Comparison of ENCODE assay signal across 22 cellular contexts in genomic region chr1:78146137-78146822, GRCh38.
DNase-seq lines count a peak whose midpoint lies in the region; ATAC-seq, FAIRE-seq and TF ChIP-seq lines count a peak whose summit lies in the region.
"Had no signal": no experiment of that assay in that cellular context is flagged by ENCODE, and none has a peak within 500 bp of the region (broad histone marks: within the 10 kb centered on the region; RNA-seq: fewer than 3 reads in every experiment).

No MANE protein-coding gene starts in this region.

- H3K27me3 Mint-ChIP-seq in T-helper 17 cell: peaks cover 34% of the 10 kb centered on the region

- FAIRE-seq in H54 (lab: Jason Lieb, UNC): peak; percentile 15

- no peak overlapping the region for H3K27ac ChIP-seq in mesenchymal stem cell (ENCODE audit: low read length, poor library complexity, severe bottlenecking)
- H3K27ac ChIP-seq: left ventricle myocardium inferior, suprapubic skin had no signal

- TF ChIP-seq POLR2A in H54 (IDR thresholded peaks at IDR 0.05; ENCODE audit: low read depth, low read length): no peak

- H3K4me1 ChIP-seq in mesenchymal stem cell (ENCODE audit: control insufficient read depth, insufficient read depth, low read depth, low read length): no peaks in the 10 kb centered on the region
- H3K4me1 ChIP-seq: left ventricle myocardium inferior, suprapubic skin had no signal

- peak overlapping the region; percentile 48 for H3K9ac ChIP-seq in mesenchymal stem cell (ENCODE audit: low read length)

- H3K27ac Mint-ChIP-seq in T-helper 17 cell: peak overlapping the region; percentile 24
- H3K27ac Mint-ChIP-seq: activated naive CD8-positive, alpha-beta T cell treated with anti-CD3 and anti-CD28 coated beads, Interleukin-2, amount 10 ng/mL, durations not matched to agents 7 days and 5 days; CD4-positive, alpha-beta memory T cell; mesothelial cell of epicardium; naive thymus-derived CD8-positive, alpha-beta T cell; stimulated activated memory B cell treated with anti-CD40 and anti-IgM and Interleukin-4, amounts not matched to agents 10 μg/mL and 1 μg/mL and 100 μg/mL, for 72 hours had no signal

- peak; percentile 79 for DNase-seq in AG10803 (ENCODE audit: low read depth)
- no peak for DNase-seq in H54 (ENCODE audit: insufficient read length, low spot score)
- no peak for DNase-seq in T-helper 17 cell
- no peak for DNase-seq in mesenchymal stem cell
- no peak for DNase-seq in head of caudate nucleus
- DNase-seq: activated CD4-positive, alpha-beta T cell treated with anti-CD3 and anti-CD28 coated beads for 1 hour; activated effector memory CD4-positive, alpha-beta T cell treated with anti-CD3 and anti-CD28 coated beads, Interleukin-2, amount 50 U/mL, for 16 hours; activated naive CD8-positive, alpha-beta T cell treated with anti-CD3 and anti-CD28 coated beads, Interleukin-2, amount 10 ng/mL, durations not matched to agents 7 days and 5 days; CD4-positive, alpha-beta memory T cell; cerebellar nuclear complex; foreskin melanocyte; GDM1; left ventricle myocardium inferior; naive thymus-derived CD8-positive, alpha-beta T cell; NCI-H446; SHP77; stimulated activated CD4-positive, alpha-beta T cell treated with anti-CD3 and anti-CD28 coated beads, Interleukin-4, amount 100 ng/mL, for 1 hour had no signal

- H3K36me3 ChIP-seq in mesenchymal stem cell (ENCODE audit: control insufficient read depth in 1 of 2, insufficient read depth in 2 of 2, low read depth in 1 of 2, low read length in 2 of 2): no peaks in the 10 kb centered on the region
- H3K36me3 ChIP-seq: left ventricle myocardium inferior, suprapubic skin had no signal

- H2AFZ ChIP-seq in mesenchymal stem cell (ENCODE audit: low read depth, low read length): no peak overlapping the region

- H3K14ac ChIP-seq in mesenchymal stem cell (ENCODE audit: low read length in 2 of 2): no peak overlapping the region

- H3K4me3 Mint-ChIP-seq in T-helper 17 cell: no peak overlapping the region
- H3K4me3 Mint-ChIP-seq: activated naive CD8-positive, alpha-beta T cell treated with anti-CD3 and anti-CD28 coated beads, Interleukin-2, amount 10 ng/mL, durations not matched to agents 7 days and 5 days; CD4-positive, alpha-beta memory T cell; mesothelial cell of epicardium; naive thymus-derived CD8-positive, alpha-beta T cell; stimulated activated memory B cell treated with anti-CD40 and anti-IgM and Interleukin-4, amounts not matched to agents 10 μg/mL and 1 μg/mL and 100 μg/mL, for 72 hours had no signal

- H3K27me3 ChIP-seq in mesenchymal stem cell (ENCODE audit: control insufficient read depth in 1 of 2, insufficient read depth in 1 of 2, low read length in 2 of 2): peaks cover 0 to 5% of the 10 kb centered on the region in 2 experiments
- H3K27me3 ChIP-seq: suprapubic skin had no signal

- no peak overlapping the region for H2BK5ac ChIP-seq in mesenchymal stem cell (ENCODE audit: low read depth, low read length, poor library complexity, severe bottlenecking)

- no peak overlapping the region for H3K4ac ChIP-seq in mesenchymal stem cell (ENCODE audit: low read depth in 1 of 2, low read length in 2 of 2)

- H3K36me3 Mint-ChIP-seq in T-helper 17 cell (ENCODE audit: low read depth): peaks cover 7% of the 10 kb centered on the region
- H3K36me3 Mint-ChIP-seq: activated naive CD8-positive, alpha-beta T cell treated with anti-CD3 and anti-CD28 coated beads, Interleukin-2, amount 10 ng/mL, durations not matched to agents 7 days and 5 days; CD4-positive, alpha-beta memory T cell; mesothelial cell of epicardium had no signal

- no peaks in the 10 kb centered on the region for H3K79me1 ChIP-seq in mesenchymal stem cell (replicated peaks; ENCODE audit: low read length, poor library complexity, severe bottlenecking)

- H3K4me3 ChIP-seq in AG10803 (ENCODE audit: low read length) (no peak overlapping the region), mesenchymal stem cell (ENCODE audit: insufficient read depth in 1 of 2, low read depth in 1 of 2, low read length in 2 of 2) (no peak overlapping the region)
- H3K4me3 ChIP-seq: left ventricle myocardium inferior, suprapubic skin had no signal

- H4K8ac ChIP-seq in mesenchymal stem cell (ENCODE audit: low read length): no peak overlapping the region

- ATAC-seq in T-helper 17 cell (no peak), GM19328 (IDR thresholded peaks at IDR 0.05; ENCODE audit: unreplicated experiment) (no peak), GM21390 (IDR thresholded peaks at IDR 0.05; ENCODE audit: unreplicated experiment) (no peak)
- ATAC-seq: naive thymus-derived CD8-positive, alpha-beta T cell; stimulated activated memory B cell treated with anti-CD40 and anti-IgM and Interleukin-4, amounts not matched to agents 10 μg/mL and 1 μg/mL and 100 μg/mL, for 72 hours had no signal

- intact Hi-C loops in head of caudate nucleus (cut with DNase I): loop anchor here (10.0 kb wide), 1 partner anchor 459 kb away; no protein-coding TSS in a partner anchor

- no peak for TF ChIP-seq CTCF in AG10803 (conservative IDR thresholded peaks at IDR 0.05; ENCODE audit: low read length)

- H2BK15ac ChIP-seq in mesenchymal stem cell (ENCODE audit: low read depth, poor library complexity, severe bottlenecking): no peak overlapping the region

- no peak overlapping the region for H2BK12ac ChIP-seq in mesenchymal stem cell (ENCODE audit: low read length in 2 of 2)

- no peak overlapping the region for H3K18ac ChIP-seq in mesenchymal stem cell (ENCODE audit: low read depth in 1 of 2, low read length in 2 of 2)

- no peak overlapping the region for H4K91ac ChIP-seq in mesenchymal stem cell (ENCODE audit: low read length)

- no peak overlapping the region for H2BK120ac ChIP-seq in mesenchymal stem cell (ENCODE audit: low read depth, low read length)

- WGBS in mesenchymal stem cell: 100% methylated on average over 1 of the region's 2 CpGs

- no peak overlapping the region for H3K4me2 ChIP-seq in mesenchymal stem cell (ENCODE audit: low read length, poor library complexity, severe bottlenecking)

- peaks cover 7% of the 10 kb centered on the region for H3K4me1 Mint-ChIP-seq in T-helper 17 cell

- no peak overlapping the region for H2AK5ac ChIP-seq in mesenchymal stem cell (ENCODE audit: low read length, severe bottlenecking)

- no peak overlapping the region for H3K23ac ChIP-seq in mesenchymal stem cell (ENCODE audit: low read length in 2 of 2)

- H3K9me3 ChIP-seq in T-helper 17 cell (ENCODE audit: control insufficient read depth, low read length, poor library complexity, severe bottlenecking): no peaks in the 10 kb centered on the region
- H3K9me3 ChIP-seq in mesenchymal stem cell (ENCODE audit: control insufficient read depth, low read length): no peaks in the 10 kb centered on the region
- H3K9me3 ChIP-seq: left ventricle myocardium inferior, suprapubic skin had no signal
